21 cellular contexts compared by ENCODE assay signal in the genomic region with DNA sequence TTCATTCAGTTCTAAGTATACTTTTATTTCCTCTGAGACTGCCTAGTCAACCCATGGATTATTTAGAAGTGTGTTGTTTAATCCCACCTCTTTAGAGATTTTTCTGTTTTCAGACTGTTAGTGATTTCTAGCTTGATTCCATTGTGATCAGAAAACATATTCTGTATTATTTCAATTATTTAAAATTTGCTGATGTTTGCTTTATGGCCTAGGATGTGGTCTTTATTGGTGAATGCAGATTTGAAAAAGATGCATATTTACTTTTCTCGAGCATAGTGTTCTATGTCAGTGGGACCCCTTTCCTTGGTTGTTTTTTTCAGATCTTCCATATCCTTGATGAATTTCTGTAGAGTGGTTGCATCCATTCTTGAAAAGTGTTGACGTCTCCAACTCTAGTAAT.
DNase-seq lines count a peak whose midpoint lies in the region; ATAC-seq, FAIRE-seq and TF ChIP-seq lines count a peak whose summit lies in the region.
"Had no signal": no experiment of that assay in that cellular context is flagged by ENCODE, and none has a peak within 500 bp of the region (broad histone marks: within the 10 kb centered on the region; RNA-seq: fewer than 3 reads in every experiment).

No MANE protein-coding gene starts in this region.

- H3K9ac ChIP-seq in HepG2 (ENCODE audit: insufficient read depth, low read depth, low read length) (no peak overlapping the region), K562 (ENCODE audit: insufficient read depth in 1 of 2, low read depth in 2 of 2, low read length in 2 of 2) (no peak overlapping the region)
- H3K9ac ChIP-seq: GM23248 had no signal

- 42% methylated on average over 2 of the region's 2 CpGs for WGBS in HepG2 (ENCODE audit: low lambda C conversion rate)
- WGBS in right lobe of liver (ENCODE audit: insufficient coverage, low coverage, low lambda C conversion rate, missing lambda C conversion rate), result 53% methylated on average over 2 of the region's 2 CpGs
- 0% methylated on average over 2 of the region's 2 CpGs for WGBS in K562 (ENCODE audit: insufficient coverage, low coverage, missing lambda C conversion rate)

- TF ChIP-seq EP300 in HepG2 (IDR thresholded peaks at IDR 0.05; ENCODE audit: low read depth in 2 of 2, low read length in 2 of 2) (no peak), HepG2 (CRISPR knock-in tag; IDR thresholded peaks at IDR 0.05; ENCODE audit: borderline replicate concordance) (no peak), K562 (IDR thresholded peaks at IDR 0.05; ENCODE audit: low read length) (no peak)

- intact Hi-C loops in HepG2 (cut with micrococcal nuclease; ENCODE audit: unreplicated experiment) (no loop called here), right lobe of liver (cut with DNase I) (no loop called here), K562 (cut with micrococcal nuclease) (no loop called here)

- TF ChIP-seq CTCF in HepG2 (CRISPR knock-in tag; IDR thresholded peaks at IDR 0.05) (no peak), right lobe of liver (IDR thresholded peaks at IDR 0.05) (no peak), K562 (IDR thresholded peaks at IDR 0.05 in 2 of 3, conservative IDR thresholded peaks at IDR 0.05 in 1 of 3; ENCODE audit: insufficient read depth in 2 of 3, low read depth in 1 of 3, low read length in 3 of 3) (no peak), foreskin keratinocyte (conservative IDR thresholded peaks at IDR 0.05) (no peak)

- H3K36me3 ChIP-seq in HepG2 (replicated peaks in 1 of 2; ENCODE audit: control insufficient read depth in 1 of 2, insufficient read depth in 2 of 2, low read length in 2 of 2) (no peaks in the 10 kb centered on the region), right lobe of liver (no peaks in the 10 kb centered on the region), K562 (ENCODE audit: control insufficient read depth, insufficient read depth, low read length) (no peaks in the 10 kb centered on the region)

- no TSS peak for BruUV-seq in HepG2 (replicated peaks; lab: Mats Ljungman, UMichigan)
- no TSS peak for BruUV-seq in K562 (replicated peaks; lab: Mats Ljungman, UMichigan)

- TF ChIP-seq RAD21 in HepG2 (CRISPR knock-in tag; IDR thresholded peaks at IDR 0.05) (no peak), K562 (CRISPR knock-in tag; conservative IDR thresholded peaks at IDR 0.05 in 1 of 2, IDR thresholded peaks at IDR 0.05 in 1 of 2) (no peak)

- H3K4me3 ChIP-seq in HepG2 (replicated peaks in 1 of 3; ENCODE audit: insufficient read depth in 1 of 3, low read depth in 2 of 3, low read length in 3 of 3) (no peak overlapping the region), right lobe of liver (no peak overlapping the region), K562 (no peak overlapping the region)
- H3K4me3 ChIP-seq: GM12878, GM23248 had no signal

- no peak overlapping the region for H3K4me2 ChIP-seq in HepG2 (ENCODE audit: low read depth, low read length)
- no peak overlapping the region for H3K4me2 ChIP-seq in K562 (ENCODE audit: insufficient read depth, low read length)

- H3K9me1 ChIP-seq in K562 (ENCODE audit: control insufficient read depth, insufficient read depth, low read length), result no peaks in the 10 kb centered on the region

- TF ChIP-seq POLR2A in HepG2 (IDR thresholded peaks at IDR 0.05; ENCODE audit: insufficient read depth in 1 of 2, low read depth in 2 of 2, low read length in 2 of 2) (no peak), right lobe of liver (IDR thresholded peaks at IDR 0.05) (no peak), K562 (conservative IDR thresholded peaks at IDR 0.05) (no peak)

- ATAC-seq in HepG2 (no peak), right lobe of liver (no peak), K562 (no peak), foreskin keratinocyte (no peak), HG02973 (IDR thresholded peaks at IDR 0.05; ENCODE audit: unreplicated experiment) (no peak)
- ATAC-seq: GM12878 had no signal

- H2AFZ ChIP-seq in HepG2 (ENCODE audit: low read length) (no peak overlapping the region), K562 (ENCODE audit: low read depth, low read length) (no peak overlapping the region)
- H2AFZ ChIP-seq: GM23248 had no signal

- H3K4me1 ChIP-seq in HepG2 (ENCODE audit: insufficient read depth, low read length) (no peaks in the 10 kb centered on the region), right lobe of liver (no peaks in the 10 kb centered on the region), K562 (replicated peaks in 1 of 2; ENCODE audit: control insufficient read depth in 2 of 2, insufficient read depth in 2 of 2, low read length in 2 of 2) (no peaks in the 10 kb centered on the region), foreskin keratinocyte (peaks cover 25% of the 10 kb centered on the region)
- H3K4me1 ChIP-seq: Caco-2 had no signal

- DNase-seq in HepG2 (ENCODE audit: low spot score) (no peak), right lobe of liver (no peak), K562 (ENCODE audit: extremely low read depth in 1 of 4, low spot score in 3 of 4) (no peak), foreskin keratinocyte (no peak), NCI-H526 (lab: John Stamatoyannopoulos, UW) (no peak)
- no peak for DNase-seq in stimulated activated CD4-positive, alpha-beta T cell treated with anti-CD3 and anti-CD28 coated beads, Interleukin-4, amount 100 ng/mL, for 24 hours
- DNase-seq: 8988T; C1 segment of cervical spinal cord; Caco-2; CD4-positive, alpha-beta memory T cell; DMS153; DMS79; EL; GDM1; GM23248; H7; HCEC 1CT had no signal

- in situ Hi-C loops in HepG2 (cut with HindIII; ENCODE audit: extremely low pct_ligation_motif_present, low pct_unique_long_range_greater_than_20kb), result no loop called here
- in situ Hi-C loops in K562 (cut with MboI), result no loop called here

- FAIRE-seq in HepG2 (lab: Jason Lieb, UNC) (no peak), K562 (lab: Jason Lieb, UNC) (no peak)
- FAIRE-seq: GM12878, GM19239, H1 had no signal

- H3K27me3 ChIP-seq in HepG2 (ENCODE audit: control insufficient read depth in 1 of 2, insufficient read depth in 2 of 2, low read length in 2 of 2) (no peaks in the 10 kb centered on the region), right lobe of liver (no peaks in the 10 kb centered on the region), K562 (ENCODE audit: control insufficient read depth in 2 of 2, insufficient read depth in 2 of 2, low read length in 2 of 2) (no peaks in the 10 kb centered on the region), foreskin keratinocyte (no peaks in the 10 kb centered on the region)

- no peaks in the 10 kb centered on the region for H3K9me3 ChIP-seq in HepG2 (ENCODE audit: low read length)
- no peaks in the 10 kb centered on the region for H3K9me3 ChIP-seq in right lobe of liver
- H3K9me3 ChIP-seq in K562 (replicated peaks; ENCODE audit: control insufficient read depth, insufficient read depth, low read depth, low read length), result no peaks in the 10 kb centered on the region
- H3K9me3 ChIP-seq: Caco-2 had no signal

- POLR2A ChIA-PET in HepG2 (lab: Yijun Ruan, JAX) (no interaction called here), K562 (lab: Yijun Ruan, JAX) (no interaction called here)

- CTCF ChIA-PET in HepG2 (lab: Yijun Ruan, JAX; ENCODE audit: low intra/inter-chr PET ratio, low total read pairs) (no interaction called here), K562 (lab: Yijun Ruan, JAX; ENCODE audit: low intra/inter-chr PET ratio) (no interaction called here)

- H3K79me2 ChIP-seq in HepG2 (ENCODE audit: insufficient read depth, low read length), result no peaks in the 10 kb centered on the region
- H3K79me2 ChIP-seq in K562 (ENCODE audit: control insufficient read depth, insufficient read depth, low read length), result no peaks in the 10 kb centered on the region

- H3K27ac ChIP-seq in HepG2 (ENCODE audit: extremely low read length, insufficient read depth, low read length), result no peak overlapping the region
- H3K27ac ChIP-seq in right lobe of liver, result no peak overlapping the region
- no peak overlapping the region for H3K27ac ChIP-seq in K562 (ENCODE audit: extremely low read depth, low read depth, low read length)
- H3K27ac ChIP-seq in foreskin keratinocyte, result peak overlapping the region; percentile 75
- H3K27ac ChIP-seq: GM23248 had no signal

- H4K20me1 ChIP-seq in HepG2 (ENCODE audit: insufficient read depth, low read length), result no peaks in the 10 kb centered on the region
- no peaks in the 10 kb centered on the region for H4K20me1 ChIP-seq in K562 (replicated peaks; ENCODE audit: control insufficient read depth, insufficient read depth, low read length)

TF ChIP-seq in HepG2, 621 proteins besides CTCF, POLR2A, EP300 and RAD21:
- TF ChIP-seq MAFF (IDR thresholded peaks at IDR 0.05; ENCODE audit: low read depth, low read length) (peak; percentile 64; the same call in 1 of the 2 replicates), MAFK (conservative IDR thresholded peaks at IDR 0.05 in 1 of 2, IDR thresholded peaks at IDR 0.05 in 1 of 2; ENCODE audit: low read length in 2 of 2) (peak; percentile 76 to 77), ZNF557 (CRISPR knock-in tag; IDR thresholded peaks at IDR 0.05) (no peak)

TF ChIP-seq in K562, 482 proteins besides CTCF, POLR2A, EP300 and RAD21:
- TF ChIP-seq ZNF316 (IDR thresholded peaks at IDR 0.05) (peak; percentile 37; the same call in 1 of the 2 replicates), NCOA4 (IDR thresholded peaks at IDR 0.05; ENCODE audit: partially characterized antibody) (no peak)

Comparison
In these comparisons a context has a peak if more than half of its experiments do, and no peak if none do; other contexts are left out.
1. Of the 241 proteins assayed by ChIP-seq in both HepG2 and K562: peak only in HepG2: MAFF and MAFK; only in K562: none; in both: none; in neither: 239.